In the genomic region with DNA sequence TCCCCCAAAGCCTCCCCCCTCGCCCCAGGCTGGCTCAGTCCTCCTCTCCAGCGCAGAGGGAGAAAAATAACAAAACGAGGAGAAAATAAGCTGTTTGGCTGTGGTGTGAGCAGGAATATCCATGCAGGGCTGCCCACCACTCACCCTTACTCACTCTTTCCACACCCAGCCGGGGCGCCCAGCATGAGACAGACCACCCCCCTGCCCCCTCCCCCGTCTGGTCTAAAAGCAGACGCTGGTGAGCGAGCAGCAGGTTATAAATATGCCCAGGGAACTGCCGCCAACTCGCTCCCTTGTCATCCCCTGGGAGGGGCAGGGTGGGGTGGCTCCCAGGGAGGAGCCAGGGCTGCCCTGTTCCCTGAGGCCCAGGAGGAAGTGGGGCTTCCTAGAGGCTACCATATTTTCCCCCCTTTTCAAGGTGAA, we compare ENCODE assay signal across 1 cellular context.
TF ChIP-seq lines count a peak whose summit lies in the region.

No MANE protein-coding gene starts in this region.

TF ChIP-seq in HCT116, 20 proteins besides CTCF, POLR2A, EP300 and RAD21:
- no peak for TF ChIP-seq SIN3A (IDR thresholded peaks at IDR 0.05; ENCODE audit: low read depth)
- TF ChIP-seq ZNF274 (IDR thresholded peaks at IDR 0.05; ENCODE audit: low read depth, low read length) = no peak
- TF ChIP-seq CBX3 (IDR thresholded peaks at IDR 0.05; ENCODE audit: low read depth) = no peak
- TF ChIP-seq YY1 (IDR thresholded peaks at IDR 0.05; ENCODE audit: extremely low read depth, insufficient replicate concordance, low read depth, low read length) = no peak
- TF ChIP-seq, protein P1, sequence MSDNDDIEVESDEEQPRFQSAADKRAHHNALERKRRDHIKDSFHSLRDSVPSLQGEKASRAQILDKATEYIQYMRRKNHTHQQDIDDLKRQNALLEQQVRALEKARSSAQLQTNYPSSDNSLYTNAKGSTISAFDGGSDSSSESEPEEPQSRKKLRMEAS (IDR thresholded peaks at IDR 0.05) = no peak
- no peak for TF ChIP-seq ZFX (IDR thresholded peaks at IDR 0.05)
- TF ChIP-seq JUND (IDR thresholded peaks at IDR 0.05) = no peak
- TF ChIP-seq FOSL1 (IDR thresholded peaks at IDR 0.05; ENCODE audit: low read depth) = no peak
- TF ChIP-seq SP1 (IDR thresholded peaks at IDR 0.05; ENCODE audit: low read depth) = no peak
- no peak for TF ChIP-seq ELF1 (IDR thresholded peaks at IDR 0.05; ENCODE audit: borderline replicate concordance, low read depth)
